Comparison of ENCODE assay signal across 35 cellular contexts in the genomic region with DNA sequence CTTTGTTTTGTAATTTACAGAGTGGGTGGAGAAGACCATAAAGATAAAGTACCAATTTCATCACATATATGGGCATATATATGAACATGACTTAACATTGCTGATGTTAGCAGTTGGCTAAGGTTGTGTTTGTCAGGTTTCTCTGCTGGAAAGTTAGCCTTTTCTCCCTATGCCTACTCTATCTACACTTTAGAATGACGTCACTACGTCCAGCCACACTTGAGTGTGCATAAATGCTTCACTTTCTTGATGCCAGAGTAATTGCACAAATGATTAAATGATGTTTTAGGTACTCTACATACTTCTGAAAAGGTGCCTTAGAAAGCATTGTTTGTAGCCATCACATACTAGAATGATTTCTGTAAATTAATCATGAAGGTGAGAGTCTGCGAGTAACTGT.
"Had no signal": no experiment of that assay in that cellular context is flagged by ENCODE, and none has a peak within 500 bp of the region (broad histone marks: within the 10 kb centered on the region; RNA-seq: fewer than 3 reads in every experiment).

No MANE protein-coding gene starts in this region.

- H3K36me3 ChIP-seq: MG63 had no signal

- DNase-seq: Karpas-422, Kasumi-1, MG63, MM.1S, MV-4-11, NCI-H1048, NCI-H1092, NCI-H1092 treated with DMSO at 0.1 percent for 48 hours, NCI-H1105, NCI-H1105 treated with DMSO at 0.1 percent for 48 hours, NCI-H1417, NCI-H1417 treated with DMSO at 0.1 percent for 48 hours, NCI-H1436, NCI-H1436 treated with DMSO at 0.1 percent for 48 hours, NCI-H146, NCI-H1694, NCI-H1694 treated with DMSO at 0.1 percent for 48 hours, NCI-H187, NCI-H187 treated with DMSO at 0.1 percent for 48 hours, NCI-H1930, NCI-H2029, NCI-H2029 treated with DMSO at 0.1 percent for 48 hours, NCI-H2081, NCI-H2081 treated with DMSO at 0.1 percent for 48 hours, NCI-H2107, NCI-H2171, NCI-H2171 treated with DMSO at 0.1 percent for 48 hours, NCI-H2227 treated with DMSO at 0.1 percent for 48 hours, NCI-H226, NCI-H345, NCI-H446, NCI-H446 treated with DMSO at 0.1 percent for 48 hours, NCI-H510A, NCI-H510A treated with DMSO at 0.1 percent for 48 hours, NCI-H524 had no signal

- H3K4me3 ChIP-seq: MG63 had no signal

- H3K27me3 ChIP-seq: MG63 had no signal
